ENCODE assay signal across 9 cellular contexts in genomic region chr20:57757767-57758166, GRCh38. TPM values are rescaled to one million over a fixed set of nuclear protein-coding genes. Genes with fewer than 3 reads are reported as not detected.
"Had no signal": no experiment of that assay in that cellular context is flagged by ENCODE, and none has a peak within 500 bp of the region (broad histone marks: within the 10 kb centered on the region; RNA-seq: fewer than 3 reads in every experiment).

No MANE protein-coding gene starts in this region.

- ATAC-seq: HCT116, HepG2 had no signal

- H2AFZ ChIP-seq: GM23248 had no signal

- H3K4me2 ChIP-seq: KMS-11 had no signal

- H3K4me1 ChIP-seq: HAP-1 had no signal

- H3K9ac ChIP-seq: GM23248, KMS-11 had no signal

- H3K36me3 ChIP-seq: HAP-1 had no signal

- DNase-seq: GM23248, GOT3, H7, HFFc6, KBM-7 had no signal

- H3K27ac ChIP-seq: GM23248, KMS-11 had no signal

- H3K4me3 ChIP-seq: GM23248, HAP-1 had no signal

- H3K9me3 ChIP-seq: HAP-1 had no signal

RNA-seq across cellular contexts. Expression of gene PMEPA1, which starts 48.0 kb away (rescaled TPM):
- polyA plus RNA-seq: HepG2 had no signal
